Comparison of ENCODE assay signal across 18 cellular contexts in genomic region chr7:40305229-40305628, GRCh38.
"Had no signal": no experiment of that assay in that cellular context is flagged by ENCODE, and none has a peak within 500 bp of the region (broad histone marks: within the 10 kb centered on the region; RNA-seq: fewer than 3 reads in every experiment).

No MANE protein-coding gene starts in this region.

- H3K36me3 ChIP-seq: adrenal gland, sigmoid colon had no signal

- ATAC-seq: activated T-helper 17 cell treated with anti-CD3 and anti-CD28 coated beads, Interleukin-2, amount 50 U/mL, for 72 hours; left ventricle myocardium superior; stimulated activated naive CD8-positive, alpha-beta T cell treated with anti-CD3 and anti-CD28 coated beads, Interleukin-15, Interleukin-2, amounts not matched to agents 100 U/mL and 50 U/mL, for 24 hours; WTC11 had no signal

- H3K4me1 ChIP-seq: adrenal gland, sigmoid colon had no signal

- DNase-seq: activated CD8-positive, alpha-beta memory T cell treated with anti-CD3 and anti-CD28 coated beads, Interleukin-2, amount 50 U/mL, for 4 hours; activated naive CD4-positive, alpha-beta T cell; activated T-cell treated with anti-CD3 and anti-CD28 coated beads, Interleukin-2, amount 50 U/mL, for 24 hours; adrenal gland; cerebellar nuclear complex; cortex of kidney; endodermal cell; left ventricle myocardium superior; nucleus accumbens; posterior cingulate gyrus; sigmoid colon; stimulated activated CD4-positive, alpha-beta T cell treated with anti-CD3 and anti-CD28 coated beads, Interleukin-12 subunit alpha, Interleukin-12 subunit beta, amount 100 ng/mL, for 4 hours; stimulated activated CD4-positive, alpha-beta T cell treated with anti-CD3 and anti-CD28 coated beads, Interleukin-4, amount 100 ng/mL, for 4 hours; stimulated activated naive CD8-positive, alpha-beta T cell treated with anti-CD3 and anti-CD28 coated beads, Interleukin-15, Interleukin-2, amounts not matched to agents 100 U/mL and 50 U/mL, for 24 hours; T1000 had no signal

- H3K4me3 ChIP-seq: adrenal gland, sigmoid colon had no signal

- H3K27me3 ChIP-seq: adrenal gland, sigmoid colon had no signal

- H3K27ac ChIP-seq: adrenal gland, epithelial cell of prostate, sigmoid colon had no signal

- H3K9me3 ChIP-seq: adrenal gland had no signal
